21 cellular contexts compared by ENCODE assay signal in the genomic region with DNA sequence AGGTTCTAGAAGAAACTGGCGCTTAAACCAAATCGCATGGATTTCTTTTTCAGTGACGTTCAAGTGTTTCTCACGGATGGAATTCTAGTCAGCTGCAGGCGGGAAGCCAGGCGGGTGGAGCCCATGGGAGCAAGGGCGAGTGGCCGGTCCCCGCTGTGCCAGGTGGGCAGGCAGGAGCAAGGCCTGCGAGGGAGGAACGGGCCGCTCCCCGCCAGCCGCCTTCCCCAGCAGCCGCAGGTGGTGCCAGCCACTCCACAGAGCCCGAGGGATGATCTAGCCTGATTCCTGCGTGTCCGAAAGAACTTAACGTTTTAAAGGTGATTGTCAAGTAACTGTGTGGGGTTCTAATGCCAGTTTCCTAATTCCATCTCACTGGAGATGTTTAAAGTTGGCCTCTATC.
"Had no signal": no experiment of that assay in that cellular context is flagged by ENCODE, and none has a peak within 500 bp of the region (broad histone marks: within the 10 kb centered on the region; RNA-seq: fewer than 3 reads in every experiment).

No MANE protein-coding gene starts in this region.

- H3K9me3 ChIP-seq: esophagus muscularis mucosa, gastroesophageal sphincter, heart left ventricle, left lung, mucosa of descending colon, prostate gland, right atrium auricular region, tibial nerve had no signal

- FAIRE-seq: urothelium cell line had no signal

- H3K27ac ChIP-seq: gastroesophageal sphincter, heart left ventricle, left lung, right atrium auricular region, skin epidermis, tibial nerve had no signal

- H3K4me3 ChIP-seq: esophagus muscularis mucosa, gastroesophageal sphincter, heart left ventricle, left lung, mucosa of descending colon, prostate gland, right atrium auricular region, skin epidermis, tibial nerve had no signal

- H3K4me1 ChIP-seq: esophagus muscularis mucosa, gastroesophageal sphincter, left lung, prostate gland, right atrium auricular region had no signal

- H3K27me3 ChIP-seq: esophagus muscularis mucosa, gastroesophageal sphincter, heart left ventricle, left lung, right atrium auricular region, tibial nerve had no signal

- ATAC-seq: activated CD4-positive, CD25-positive, alpha-beta regulatory T cell treated with anti-CD3 and anti-CD28 coated beads, Interleukin-2, amount 50 U/mL, for 24 hours; activated CD8-positive, alpha-beta T cell treated with anti-CD3 and anti-CD28 coated beads, Interleukin-2, amount 10 ng/mL, durations not matched to agents 7 days and 5 days; gastroesophageal sphincter; heart left ventricle; left lung; mucosa of descending colon had no signal

- DNase-seq: activated CD4-positive, alpha-beta T cell treated with anti-CD3 and anti-CD28 coated beads, Interleukin-2, amount 10 ng/mL, durations not matched to agents 7 days and 5 days; activated CD8-positive, alpha-beta T cell treated with anti-CD3 and anti-CD28 coated beads, Interleukin-2, amount 10 ng/mL, durations not matched to agents 7 days and 5 days; activated naive CD4-positive, alpha-beta T cell treated with Interleukin-2 at 50 U/mL for 16 hours; activated T-cell treated with anti-CD3 and anti-CD28 coated beads, Interleukin-2, amount 50 U/mL, for 24 hours; aorta; effector CD4-positive, alpha-beta T cell; heart left ventricle; left lung; mucosa of descending colon; naive B cell; stimulated activated CD4-positive, alpha-beta T cell treated with anti-CD3 and anti-CD28 coated beads, Interleukin-15, amount 100 ng/mL, for 24 hours; stimulated activated CD4-positive, alpha-beta T cell treated with anti-CD3 and anti-CD28 coated beads, Interleukin-2, amount 100 ng/mL, for 48 hours; T1000 had no signal
